In the genomic region with DNA sequence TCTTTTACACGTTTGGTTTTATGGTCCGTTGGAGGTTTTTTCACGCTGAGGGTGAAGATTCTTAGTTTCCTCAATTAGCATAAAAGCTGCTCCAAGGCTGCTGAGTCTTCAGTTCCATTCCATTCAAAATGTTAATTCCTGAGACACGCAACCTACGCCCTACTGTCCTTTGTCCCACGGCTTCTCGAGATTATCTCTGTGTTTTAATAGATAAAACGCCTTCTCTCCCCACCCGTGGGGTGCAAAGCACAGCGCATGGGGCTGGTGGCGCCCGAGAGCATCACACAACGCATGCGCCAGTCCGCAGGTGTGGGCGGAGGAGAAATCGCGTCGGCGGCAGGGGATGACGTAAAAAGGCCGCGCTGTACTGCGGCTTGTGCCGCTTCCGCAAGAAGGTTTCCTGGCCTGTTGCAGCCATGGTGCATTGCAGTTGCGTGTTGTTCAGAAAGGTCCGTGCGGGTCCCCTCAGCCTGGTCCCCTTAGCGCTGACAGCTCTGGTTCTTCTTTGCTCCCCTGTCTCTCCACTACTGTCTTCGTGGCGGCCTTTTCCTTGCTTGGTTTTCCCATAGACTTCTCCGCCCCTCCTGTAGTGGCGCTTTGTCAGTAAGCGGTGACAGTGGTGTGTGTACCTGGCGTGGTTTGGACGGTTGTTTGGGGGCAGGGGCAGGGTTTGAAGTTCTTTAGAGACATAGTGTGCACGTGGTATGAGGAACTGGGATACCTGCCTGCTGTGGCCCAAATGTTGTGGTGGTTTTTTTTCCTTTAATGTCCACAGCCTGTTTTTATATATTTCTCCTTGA, we compare ENCODE assay signal across 1 cellular context.
TF ChIP-seq lines count a peak whose summit lies in the region.

A gene with protein sequence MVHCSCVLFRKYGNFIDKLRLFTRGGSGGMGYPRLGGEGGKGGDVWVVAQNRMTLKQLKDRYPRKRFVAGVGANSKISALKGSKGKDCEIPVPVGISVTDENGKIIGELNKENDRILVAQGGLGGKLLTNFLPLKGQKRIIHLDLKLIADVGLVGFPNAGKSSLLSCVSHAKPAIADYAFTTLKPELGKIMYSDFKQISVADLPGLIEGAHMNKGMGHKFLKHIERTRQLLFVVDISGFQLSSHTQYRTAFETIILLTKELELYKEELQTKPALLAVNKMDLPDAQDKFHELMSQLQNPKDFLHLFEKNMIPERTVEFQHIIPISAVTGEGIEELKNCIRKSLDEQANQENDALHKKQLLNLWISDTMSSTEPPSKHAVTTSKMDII (plus strand): TSS at position 391 of the 800 bp plus-strand sequence. CDS start 26 bp downstream, at position 417.

TF ChIP-seq in K562, 482 proteins besides CTCF, POLR2A, EP300 and RAD21 (continued from another document and continues in another):
- TF ChIP-seq, protein P1, sequence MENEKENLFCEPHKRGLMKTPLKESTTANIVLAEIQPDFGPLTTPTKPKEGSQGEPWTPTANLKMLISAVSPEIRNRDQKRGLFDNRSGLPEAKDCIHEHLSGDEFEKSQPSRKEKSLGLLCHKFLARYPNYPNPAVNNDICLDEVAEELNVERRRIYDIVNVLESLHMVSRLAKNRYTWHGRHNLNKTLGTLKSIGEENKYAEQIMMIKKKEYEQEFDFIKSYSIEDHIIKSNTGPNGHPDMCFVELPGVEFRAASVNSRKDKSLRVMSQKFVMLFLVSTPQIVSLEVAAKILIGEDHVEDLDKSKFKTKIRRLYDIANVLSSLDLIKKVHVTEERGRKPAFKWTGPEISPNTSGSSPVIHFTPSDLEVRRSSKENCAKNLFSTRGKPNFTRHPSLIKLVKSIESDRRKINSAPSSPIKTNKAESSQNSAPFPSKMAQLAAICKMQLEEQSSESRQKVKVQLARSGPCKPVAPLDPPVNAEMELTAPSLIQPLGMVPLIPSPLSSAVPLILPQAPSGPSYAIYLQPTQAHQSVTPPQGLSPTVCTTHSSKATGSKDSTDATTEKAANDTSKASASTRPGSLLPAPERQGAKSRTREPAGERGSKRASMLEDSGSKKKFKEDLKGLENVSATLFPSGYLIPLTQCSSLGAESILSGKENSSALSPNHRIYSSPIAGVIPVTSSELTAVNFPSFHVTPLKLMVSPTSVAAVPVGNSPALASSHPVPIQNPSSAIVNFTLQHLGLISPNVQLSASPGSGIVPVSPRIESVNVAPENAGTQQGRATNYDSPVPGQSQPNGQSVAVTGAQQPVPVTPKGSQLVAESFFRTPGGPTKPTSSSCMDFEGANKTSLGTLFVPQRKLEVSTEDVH (IDR thresholded peaks at IDR 0.05; ENCODE audit: low read depth, partially characterized antibody), result peak; percentile 89
- no peak for TF ChIP-seq PTTG1 (tag; IDR thresholded peaks at IDR 0.05; ENCODE audit: low read depth)
- TF ChIP-seq NFRKB (IDR thresholded peaks at IDR 0.05; ENCODE audit: low read depth), result peak; percentile 89
- 0 out of 2 replicates have a peak, but pooled peaks have one; percentile 77 for TF ChIP-seq NR4A1 (CRISPR knock-in tag; IDR thresholded peaks at IDR 0.05)
- TF ChIP-seq NR4A1 (tag; IDR thresholded peaks at IDR 0.05), result no peak
- no peak; the same call in 1 of the 2 replicates for TF ChIP-seq HEY1 (CRISPR knock-in tag; IDR thresholded peaks at IDR 0.05; ENCODE audit: borderline replicate concordance)
- no peak for TF ChIP-seq TCFL5 (CRISPR knock-in tag; conservative IDR thresholded peaks at IDR 0.05)
- no peak for TF ChIP-seq PURB (CRISPR knock-in tag; IDR thresholded peaks at IDR 0.05; ENCODE audit: low read depth)
- TF ChIP-seq GTF2E2 (tag; IDR thresholded peaks at IDR 0.05), result peak; percentile 53; the same call in 1 of the 2 replicates
- 0 out of 2 replicates have a peak, but pooled peaks have one; percentile 47 for TF ChIP-seq XRCC5 (IDR thresholded peaks at IDR 0.05; ENCODE audit: low read depth, low read length)
- TF ChIP-seq DMBX1 (CRISPR knock-in tag; IDR thresholded peaks at IDR 0.05; ENCODE audit: borderline replicate concordance), result no peak
- no peak for TF ChIP-seq ZNF589 (CRISPR knock-in tag; IDR thresholded peaks at IDR 0.05; ENCODE audit: low read depth)
- TF ChIP-seq, protein P2, sequence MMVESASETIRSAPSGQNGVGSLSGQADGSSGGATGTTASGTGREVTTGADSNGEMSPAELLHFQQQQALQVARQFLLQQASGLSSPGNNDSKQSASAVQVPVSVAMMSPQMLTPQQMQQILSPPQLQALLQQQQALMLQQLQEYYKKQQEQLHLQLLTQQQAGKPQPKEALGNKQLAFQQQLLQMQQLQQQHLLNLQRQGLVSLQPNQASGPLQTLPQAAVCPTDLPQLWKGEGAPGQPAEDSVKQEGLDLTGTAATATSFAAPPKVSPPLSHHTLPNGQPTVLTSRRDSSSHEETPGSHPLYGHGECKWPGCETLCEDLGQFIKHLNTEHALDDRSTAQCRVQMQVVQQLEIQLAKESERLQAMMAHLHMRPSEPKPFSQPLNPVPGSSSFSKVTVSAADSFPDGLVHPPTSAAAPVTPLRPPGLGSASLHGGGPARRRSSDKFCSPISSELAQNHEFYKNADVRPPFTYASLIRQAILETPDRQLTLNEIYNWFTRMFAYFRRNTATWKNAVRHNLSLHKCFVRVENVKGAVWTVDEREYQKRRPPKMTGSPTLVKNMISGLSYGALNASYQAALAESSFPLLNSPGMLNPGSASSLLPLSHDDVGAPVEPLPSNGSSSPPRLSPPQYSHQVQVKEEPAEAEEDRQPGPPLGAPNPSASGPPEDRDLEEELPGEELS (CRISPR knock-in tag; IDR thresholded peaks at IDR 0.05; ENCODE audit: borderline replicate concordance), result no peak; the same call in 1 of the 2 replicates
- TF ChIP-seq RCOR1 (IDR thresholded peaks at IDR 0.05; ENCODE audit: borderline replicate concordance in 1 of 2, low read depth in 2 of 2, low read length in 2 of 2), result peak; percentile 26 to 59; a peak in 1 of 4 replicates
- no peak for TF ChIP-seq ZNF121 (CRISPR knock-in tag; conservative IDR thresholded peaks at IDR 0.05)
- TF ChIP-seq ZNF140 (CRISPR knock-in tag; IDR thresholded peaks at IDR 0.05), result no peak
- no peak for TF ChIP-seq MECOM (CRISPR knock-in tag; IDR thresholded peaks at IDR 0.05)
- peak; percentile 55; the same call in 1 of the 2 replicates for TF ChIP-seq JUN (IDR thresholded peaks at IDR 0.05; ENCODE audit: borderline replicate concordance, low read depth, low read length)
- no peak; the same call in 1 of the 2 replicates for TF ChIP-seq JUN (CRISPR knock-in tag; IDR thresholded peaks at IDR 0.05; ENCODE audit: borderline replicate concordance)
- TF ChIP-seq ZNF77 (CRISPR knock-in tag; IDR thresholded peaks at IDR 0.05), result no peak
- TF ChIP-seq GABPA (tag; conservative IDR thresholded peaks at IDR 0.05; ENCODE audit: low read depth), result peak; percentile 75
- TF ChIP-seq, protein P3, sequence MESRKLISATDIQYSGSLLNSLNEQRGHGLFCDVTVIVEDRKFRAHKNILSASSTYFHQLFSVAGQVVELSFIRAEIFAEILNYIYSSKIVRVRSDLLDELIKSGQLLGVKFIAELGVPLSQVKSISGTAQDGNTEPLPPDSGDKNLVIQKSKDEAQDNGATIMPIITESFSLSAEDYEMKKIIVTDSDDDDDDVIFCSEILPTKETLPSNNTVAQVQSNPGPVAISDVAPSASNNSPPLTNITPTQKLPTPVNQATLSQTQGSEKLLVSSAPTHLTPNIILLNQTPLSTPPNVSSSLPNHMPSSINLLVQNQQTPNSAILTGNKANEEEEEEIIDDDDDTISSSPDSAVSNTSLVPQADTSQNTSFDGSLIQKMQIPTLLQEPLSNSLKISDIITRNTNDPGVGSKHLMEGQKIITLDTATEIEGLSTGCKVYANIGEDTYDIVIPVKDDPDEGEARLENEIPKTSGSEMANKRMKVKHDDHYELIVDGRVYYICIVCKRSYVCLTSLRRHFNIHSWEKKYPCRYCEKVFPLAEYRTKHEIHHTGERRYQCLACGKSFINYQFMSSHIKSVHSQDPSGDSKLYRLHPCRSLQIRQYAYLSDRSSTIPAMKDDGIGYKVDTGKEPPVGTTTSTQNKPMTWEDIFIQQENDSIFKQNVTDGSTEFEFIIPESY (CRISPR knock-in tag; IDR thresholded peaks at IDR 0.05), result peak; percentile 63
- TF ChIP-seq ARHGAP35 (IDR thresholded peaks at IDR 0.05; ENCODE audit: partially characterized antibody), result no peak
- TF ChIP-seq ZNF583 (CRISPR knock-in tag; IDR thresholded peaks at IDR 0.05), result no peak
- TF ChIP-seq CHD1 (IDR thresholded peaks at IDR 0.05; ENCODE audit: low read length), result no peak
- TF ChIP-seq SMARCC2 (IDR thresholded peaks at IDR 0.05; ENCODE audit: low read depth), result peak; percentile 80; the same call in 1 of the 2 replicates
- no peak for TF ChIP-seq ZNF699 (CRISPR knock-in tag; IDR thresholded peaks at IDR 0.05; ENCODE audit: insufficient replicate concordance)
- no peak for TF ChIP-seq KDM2B (CRISPR knock-in tag; IDR thresholded peaks at IDR 0.05)
- TF ChIP-seq TARDBP (IDR thresholded peaks at IDR 0.05), result 0 out of 2 replicates have a peak, but pooled peaks have one; percentile 75
- no peak for TF ChIP-seq CCAR2 (IDR thresholded peaks at IDR 0.05; ENCODE audit: low read depth, low read length)
- TF ChIP-seq NFATC3 (IDR thresholded peaks at IDR 0.05), result 0 out of 2 replicates have a peak, but pooled peaks have one; percentile 49
- peak; percentile 81 for TF ChIP-seq GATAD2A (IDR thresholded peaks at IDR 0.05)
- TF ChIP-seq TBP (optimal IDR thresholded peaks at IDR 0.05; ENCODE audit: low read depth, low read length), result peak; percentile 86
- peak; percentile 87; the same call in 1 of the 2 replicates for TF ChIP-seq KAT8 (IDR thresholded peaks at IDR 0.05; ENCODE audit: low read depth)
- peak; percentile 14; the same call in 1 of the 2 replicates for TF ChIP-seq ZNF316 (IDR thresholded peaks at IDR 0.05)
- TF ChIP-seq, protein P4, sequence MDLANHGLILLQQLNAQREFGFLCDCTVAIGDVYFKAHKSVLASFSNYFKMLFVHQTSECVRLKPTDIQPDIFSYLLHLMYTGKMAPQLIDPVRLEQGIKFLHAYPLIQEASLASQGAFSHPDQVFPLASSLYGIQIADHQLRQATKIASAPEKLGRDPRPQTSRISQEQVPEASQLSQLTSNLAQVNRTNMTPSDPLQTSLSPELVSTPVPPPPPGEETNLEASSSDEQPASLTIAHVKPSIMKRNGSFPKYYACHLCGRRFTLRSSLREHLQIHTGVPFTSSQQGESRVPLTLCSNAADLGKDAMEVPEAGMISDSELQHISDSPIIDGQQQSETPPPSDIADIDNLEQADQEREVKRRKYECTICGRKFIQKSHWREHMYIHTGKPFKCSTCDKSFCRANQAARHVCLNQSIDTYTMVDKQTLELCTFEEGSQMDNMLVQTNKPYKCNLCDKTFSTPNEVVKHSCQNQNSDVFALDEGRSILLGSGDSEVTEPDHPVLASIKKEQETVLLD (IDR thresholded peaks at IDR 0.05), result peak; percentile 96
- 0 out of 2 replicates have a peak, but pooled peaks have one; percentile 87 for TF ChIP-seq KAT7 (CRISPR knock-in tag; IDR thresholded peaks at IDR 0.05; ENCODE audit: borderline replicate concordance)
- TF ChIP-seq KDM5B (IDR thresholded peaks at IDR 0.05; ENCODE audit: insufficient replicate concordance, low read depth, low read length), result peak; percentile 96
- TF ChIP-seq ZNF263 (CRISPR knock-in tag; IDR thresholded peaks at IDR 0.05; ENCODE audit: borderline replicate concordance), result peak; percentile 36
- TF ChIP-seq, protein P5, sequence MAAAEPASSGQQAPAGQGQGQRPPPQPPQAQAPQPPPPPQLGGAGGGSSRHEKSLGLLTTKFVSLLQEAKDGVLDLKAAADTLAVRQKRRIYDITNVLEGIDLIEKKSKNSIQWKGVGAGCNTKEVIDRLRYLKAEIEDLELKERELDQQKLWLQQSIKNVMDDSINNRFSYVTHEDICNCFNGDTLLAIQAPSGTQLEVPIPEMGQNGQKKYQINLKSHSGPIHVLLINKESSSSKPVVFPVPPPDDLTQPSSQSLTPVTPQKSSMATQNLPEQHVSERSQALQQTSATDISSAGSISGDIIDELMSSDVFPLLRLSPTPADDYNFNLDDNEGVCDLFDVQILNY (CRISPR knock-in tag; IDR thresholded peaks at IDR 0.05), result peak; percentile 43; the same call in 1 of the 2 replicates
- TF ChIP-seq SUPT5H (IDR thresholded peaks at IDR 0.05), result peak; percentile 98
- TF ChIP-seq HMG20A (CRISPR knock-in tag; conservative IDR thresholded peaks at IDR 0.05), result no peak
- TF ChIP-seq, protein P6, sequence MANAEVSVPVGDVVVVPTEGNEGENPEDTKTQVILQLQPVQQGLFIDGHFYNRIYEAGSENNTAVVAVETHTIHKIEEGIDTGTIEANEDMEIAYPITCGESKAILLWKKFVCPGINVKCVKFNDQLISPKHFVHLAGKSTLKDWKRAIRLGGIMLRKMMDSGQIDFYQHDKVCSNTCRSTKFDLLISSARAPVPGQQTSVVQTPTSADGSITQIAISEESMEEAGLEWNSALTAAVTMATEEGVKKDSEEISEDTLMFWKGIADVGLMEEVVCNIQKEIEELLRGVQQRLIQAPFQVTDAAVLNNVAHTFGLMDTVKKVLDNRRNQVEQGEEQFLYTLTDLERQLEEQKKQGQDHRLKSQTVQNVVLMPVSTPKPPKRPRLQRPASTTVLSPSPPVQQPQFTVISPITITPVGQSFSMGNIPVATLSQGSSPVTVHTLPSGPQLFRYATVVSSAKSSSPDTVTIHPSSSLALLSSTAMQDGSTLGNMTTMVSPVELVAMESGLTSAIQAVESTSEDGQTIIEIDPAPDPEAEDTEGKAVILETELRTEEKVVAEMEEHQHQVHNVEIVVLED (CRISPR knock-in tag; IDR thresholded peaks at IDR 0.05), result peak; percentile 69
- TF ChIP-seq FOXA1 (IDR thresholded peaks at IDR 0.05; ENCODE audit: borderline replicate concordance), result no peak
- TF ChIP-seq MEF2A (IDR thresholded peaks at IDR 0.05; ENCODE audit: control insufficient read depth, low read depth, low read length), result no peak
- peak; percentile 96 for TF ChIP-seq C11orf30 (IDR thresholded peaks at IDR 0.05; ENCODE audit: low read depth)
- TF ChIP-seq ZNF764 (CRISPR knock-in tag; IDR thresholded peaks at IDR 0.05; ENCODE audit: low read depth), result no peak
- no peak for TF ChIP-seq SRSF1 (IDR thresholded peaks at IDR 0.05; ENCODE audit: low read depth, low read length)
- peak; percentile 86 for TF ChIP-seq ZKSCAN1 (IDR thresholded peaks at IDR 0.05; ENCODE audit: low read depth, low read length)
- no peak for TF ChIP-seq BDP1 (IDR thresholded peaks at IDR 0.05; ENCODE audit: insufficient read depth, insufficient read length)
- TF ChIP-seq CBX1 (IDR thresholded peaks at IDR 0.05; ENCODE audit: low read depth), result peak; percentile 88
- no peak for TF ChIP-seq MCM5 (IDR thresholded peaks at IDR 0.05; ENCODE audit: low read depth)
- no peak for TF ChIP-seq NFXL1 (CRISPR knock-in tag; IDR thresholded peaks at IDR 0.05)
- peak; percentile 89 for TF ChIP-seq CXXC5 (CRISPR knock-in tag; IDR thresholded peaks at IDR 0.05)
- TF ChIP-seq U2AF2 (optimal IDR thresholded peaks at IDR 0.05; ENCODE audit: low read depth, low read length), result no peak
- peak; percentile 78 for TF ChIP-seq L3MBTL2 (IDR thresholded peaks at IDR 0.05)
- TF ChIP-seq, protein P7, sequence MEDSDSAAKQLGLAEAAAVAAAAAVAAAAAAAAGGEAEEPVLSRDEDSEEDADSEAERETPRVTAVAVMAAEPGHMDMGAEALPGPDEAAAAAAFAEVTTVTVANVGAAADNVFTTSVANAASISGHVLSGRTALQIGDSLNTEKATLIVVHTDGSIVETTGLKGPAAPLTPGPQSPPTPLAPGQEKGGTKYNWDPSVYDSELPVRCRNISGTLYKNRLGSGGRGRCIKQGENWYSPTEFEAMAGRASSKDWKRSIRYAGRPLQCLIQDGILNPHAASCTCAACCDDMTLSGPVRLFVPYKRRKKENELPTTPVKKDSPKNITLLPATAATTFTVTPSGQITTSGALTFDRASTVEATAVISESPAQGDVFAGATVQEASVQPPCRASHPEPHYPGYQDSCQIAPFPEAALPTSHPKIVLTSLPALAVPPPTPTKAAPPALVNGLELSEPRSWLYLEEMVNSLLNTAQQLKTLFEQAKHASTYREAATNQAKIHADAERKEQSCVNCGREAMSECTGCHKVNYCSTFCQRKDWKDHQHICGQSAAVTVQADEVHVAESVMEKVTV (CRISPR knock-in tag; IDR thresholded peaks at IDR 0.05), result no peak
- no peak for TF ChIP-seq FUS (optimal IDR thresholded peaks at IDR 0.05; ENCODE audit: low read depth, low read length)
